Comparison of ENCODE assay signal across 8 cellular contexts in the genomic region with DNA sequence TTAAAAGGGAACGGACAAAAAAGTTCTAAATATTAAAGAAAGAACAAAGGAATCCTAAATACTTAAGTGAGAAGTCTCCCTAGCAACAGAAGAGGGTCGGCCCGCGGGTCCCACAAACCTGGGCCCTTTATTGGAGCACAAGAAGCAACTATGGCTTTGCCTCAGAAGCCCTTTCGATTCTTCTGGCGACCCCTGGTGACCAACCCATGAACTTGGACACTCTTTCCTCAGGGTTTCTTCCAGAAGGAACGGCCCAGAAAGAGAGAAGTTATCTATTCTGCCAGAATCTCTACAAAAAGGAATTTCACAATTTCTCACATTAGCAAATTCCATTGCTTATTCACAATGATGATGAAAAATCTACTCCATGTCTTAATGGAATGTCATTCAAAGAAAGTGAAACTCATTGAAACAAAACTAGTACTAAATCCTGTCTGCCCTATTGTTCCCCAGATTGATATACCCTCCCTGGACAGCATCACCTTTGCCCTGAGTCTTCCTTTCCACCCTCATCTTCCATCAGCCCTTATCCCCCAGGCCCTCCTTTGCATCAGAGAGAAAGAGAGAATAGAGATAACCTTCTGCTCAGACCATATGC. TPM values are rescaled to one million over a fixed set of nuclear protein-coding genes. Genes with fewer than 3 reads are reported as not detected.
DNase-seq lines count a peak whose midpoint lies in the region; ATAC-seq, FAIRE-seq and TF ChIP-seq lines count a peak whose summit lies in the region.

No MANE protein-coding gene starts in this region.

- peak; percentile 55 for FAIRE-seq in GM18507 (lab: Jason Lieb, UNC)
- FAIRE-seq in pancreas (lab: Jason Lieb, UNC), result no peak

- ATAC-seq in pancreas, result peak in 3 of 4 donors; percentile 78 to 83 (median 78)
- no peak for ATAC-seq in HG03571 (IDR thresholded peaks at IDR 0.05; ENCODE audit: unreplicated experiment)

- H3K27ac ChIP-seq in pancreas, result no peak overlapping the region

- peak; percentile 71 for DNase-seq in AG20443 (ENCODE audit: low spot score)
- no peak for DNase-seq in GM18507 (ENCODE audit: extremely low spot score, insufficient read length, low read depth)
- peak; percentile 34 for DNase-seq in NCI-H345 treated with DMSO at 0.1 percent for 48 hours (lab: John Stamatoyannopoulos, UW; ENCODE audit: unreplicated experiment)
- DNase-seq in activated T-cell treated with anti-CD3 and anti-CD28 coated beads for 4 hours, result peak; percentile 5
- DNase-seq in glomerular visceral epithelial cell (ENCODE audit: extremely low spot score), result peak; percentile 30
- DNase-seq in pancreas, result peak in 5 of 6 donors; percentile 44 to 67 (median 58)
- no peak for DNase-seq in cortex of kidney (lab: John Stamatoyannopoulos, UW)

- no peaks in the 10 kb centered on the region for H3K9me3 ChIP-seq in pancreas

- WGBS in pancreas, 2 donors, result 4 to 6% methylated on average over 7 of the region's 7 CpGs

- peaks cover 0 to 6% (median 0%) of the 10 kb centered on the region in 3 donors for H3K4me1 ChIP-seq in pancreas

- H3K4me3 ChIP-seq in pancreas, result no peak overlapping the region

- no peaks in the 10 kb centered on the region for H3K27me3 ChIP-seq in pancreas

- H3K36me3 ChIP-seq in pancreas, result no peaks in the 10 kb centered on the region

- intact Hi-C loops in pancreas (cut with DNase I), result loop anchor here in 2 of 3 donors (5.0 to 10.0 kb wide), 2 partner anchors 148 to 175 kb away; a partner anchor contains a TSS

- peak in 3 of 4 donors; percentile 56 to 60 (median 57) for TF ChIP-seq CTCF in pancreas (IDR thresholded peaks at IDR 0.05)

RNA-seq across cellular contexts. Expression of a gene that starts 43.7 kb away (rescaled TPM):
- 10 to 100 TPM in 2 of 6 donors, 1 to 10 TPM in 4; 2.5 to 25.6 (median 4.9) TPM for total RNA-seq in pancreas
- polyA plus RNA-seq in pancreas, result 1 to 10 TPM; 1.6 to 2.4 TPM

Comparison
In these comparisons a context has a peak if more than half of its experiments do, and no peak if none do; other contexts are left out.
1. DNase-seq: peak in AG20443 (single experiment), NCI-H345 treated with DMSO at 0.1 percent for 48 hours (single experiment), activated T-cell treated with anti-CD3 and anti-CD28 coated beads for 4 hours (single experiment), glomerular visceral epithelial cell (single experiment) and pancreas (5 of 6); none in GM18507 (single experiment) and cortex of kidney (single experiment).